Comparison of ENCODE assay signal across 7 cellular contexts in the genomic region with DNA sequence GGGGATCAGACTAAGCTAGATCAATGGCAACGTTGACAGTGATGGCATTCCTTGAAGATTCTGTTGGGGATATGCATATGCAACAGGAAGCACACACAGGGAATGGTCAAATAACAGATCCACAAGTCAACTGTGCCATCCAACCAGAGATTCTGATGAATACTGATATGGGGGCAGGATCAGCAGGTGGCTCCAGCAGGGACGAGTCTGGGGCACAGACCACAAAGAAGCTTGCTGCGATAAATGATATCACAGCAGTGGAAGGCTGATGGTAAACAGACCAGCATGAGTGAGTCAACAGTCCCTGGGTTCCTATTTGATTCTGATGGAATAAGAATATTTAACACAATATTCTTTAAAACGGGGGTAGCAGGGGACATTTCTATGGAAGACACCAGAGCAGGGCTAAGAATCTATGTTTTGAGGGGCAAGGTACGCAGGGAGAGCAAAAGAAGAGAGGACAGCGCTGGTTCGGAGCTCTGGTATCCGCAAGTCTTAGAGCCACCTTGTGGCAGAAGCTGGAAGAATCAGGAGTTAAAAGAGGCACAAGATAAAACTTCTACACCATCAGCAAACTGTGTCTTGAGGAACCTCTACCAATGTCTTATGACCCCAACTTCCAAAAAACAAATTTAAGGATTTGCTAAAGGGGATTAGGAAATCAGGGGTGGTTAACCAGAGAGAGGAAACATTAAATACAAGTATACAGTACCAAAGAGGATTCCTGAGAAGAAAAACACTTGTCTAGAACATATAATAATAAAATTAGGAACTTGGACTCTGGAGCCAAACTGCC.
A peak's percentile ranks its signal among the peaks of the same experiment; 100 is the strongest.
DNase-seq lines count a peak whose midpoint lies in the region; ATAC-seq and TF ChIP-seq lines count a peak whose summit lies in the region.
"Not testable (repeated sequence)": the region's sequence is repeated elsewhere in the genome, so short reads cannot be mapped to it uniquely, and the experiment has no call there.

No MANE protein-coding gene starts in this region.

- H3K9me3 Mint-ChIP-seq in central memory CD8-positive, alpha-beta T cell: not testable (repeated sequence)

- DNase-seq in NOMO-1 treated with DMSO at 0.1 percent for 48 hours (lab: John Stamatoyannopoulos, UW; ENCODE audit: unreplicated experiment): peak; percentile 50
- peak; percentile 44 for DNase-seq in activated CD4-positive, alpha-beta T cell treated with anti-CD3 and anti-CD28 coated beads, Interleukin-2, amount 50 U/mL, for 1 hour
- DNase-seq in central memory CD8-positive, alpha-beta T cell (ENCODE audit: low spot score in 2 of 2): peak in 1 of 2 donors; percentile 31
- peak; percentile 34 for DNase-seq in iris pigment epithelial cell (ENCODE audit: low read depth)
- peak; percentile 45 for DNase-seq in retina

- not testable (repeated sequence) for H3K36me3 Mint-ChIP-seq in central memory CD8-positive, alpha-beta T cell (ENCODE audit: insufficient read depth)

- H3K27me3 Mint-ChIP-seq in central memory CD8-positive, alpha-beta T cell: peaks cover 11% of the 10 kb centered on the region

- peak; percentile 62 for TF ChIP-seq CTCF in GM12873 (IDR thresholded peaks at IDR 0.05; ENCODE audit: insufficient read depth, low read depth, low read length, missing control alignments)

- peak overlapping the region; percentile 23 for H3K4me3 Mint-ChIP-seq in central memory CD8-positive, alpha-beta T cell

- ATAC-seq in HG02970 (IDR thresholded peaks at IDR 0.05; ENCODE audit: low FRiP score, unreplicated experiment): peak; percentile 55
- ATAC-seq in central memory CD8-positive, alpha-beta T cell (replicated peaks; ENCODE audit: extremely low read depth, poor library complexity, severe bottlenecking): peak; percentile 76

- peaks cover 12% of the 10 kb centered on the region for H3K4me1 Mint-ChIP-seq in central memory CD8-positive, alpha-beta T cell

- not testable (repeated sequence) for H3K27ac Mint-ChIP-seq in central memory CD8-positive, alpha-beta T cell (ENCODE audit: low read depth)
